In the genomic region with DNA sequence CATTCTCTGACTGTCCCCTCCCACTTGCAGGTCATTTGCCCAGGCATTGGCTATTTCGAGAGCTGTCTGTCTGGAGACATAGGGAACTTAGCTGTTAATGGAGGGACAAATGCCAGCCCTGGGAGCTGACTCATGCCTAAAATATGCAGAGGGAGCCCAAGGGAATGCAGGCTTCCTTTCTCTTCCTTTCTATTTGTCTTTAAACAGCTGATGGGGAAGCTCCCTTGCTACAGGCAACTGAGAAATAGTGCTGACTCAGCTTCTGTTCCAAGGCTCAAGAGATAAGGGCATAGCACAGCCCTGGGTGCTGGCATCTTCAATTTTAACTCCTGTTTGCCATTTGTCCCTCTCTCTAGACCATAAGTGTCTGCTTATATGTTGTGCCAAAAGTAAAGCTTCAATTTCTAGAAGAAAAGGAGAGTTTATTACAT, we compare ENCODE assay signal across 8 cellular contexts.
A peak's percentile ranks its signal among the peaks of the same experiment; 100 is the strongest.
DNase-seq lines count a peak whose midpoint lies in the region; ATAC-seq and TF ChIP-seq lines count a peak whose summit lies in the region.
"Had no signal": no experiment of that assay in that cellular context is flagged by ENCODE, and none has a peak within 500 bp of the region (broad histone marks: within the 10 kb centered on the region; RNA-seq: fewer than 3 reads in every experiment).

No MANE protein-coding gene starts in this region.

- TF ChIP-seq CTCF in HFF-Myc (IDR thresholded peaks at IDR 0.05; ENCODE audit: low read depth, low read length, missing control alignments) (no peak), fibroblast of villous mesenchyme (IDR thresholded peaks at IDR 0.05; ENCODE audit: insufficient read depth, low read depth, low read length) (no peak)

- no peaks in the 10 kb centered on the region for H3K27me3 ChIP-seq in SJSA1 (replicated peaks)

- DNase-seq in HFF-Myc (ENCODE audit: extremely low read depth, low read depth), result peak; percentile 75
- DNase-seq in SJSA1 (ENCODE audit: low read depth in 1 of 2, low spot score in 2 of 2), result peak; percentile 95 to 96
- peak; percentile 79 for DNase-seq in fibroblast of villous mesenchyme (ENCODE audit: low read depth)
- peak; percentile 10 for DNase-seq in occipital lobe (lab: John Stamatoyannopoulos, UW)
- DNase-seq in stimulated activated CD4-positive, alpha-beta T cell treated with anti-CD3 and anti-CD28 coated beads, Interleukin-4, amount 100 ng/mL, for 1 hour, result no peak
- DNase-seq in T-helper 9 cell, result no peak

- H3K4me3 ChIP-seq in HFF-Myc (replicated peaks; ENCODE audit: low read depth, low read length) (no peak overlapping the region), SJSA1 (no peak overlapping the region), fibroblast of villous mesenchyme (ENCODE audit: low read depth, low read length) (no peak overlapping the region)

- no peak for ATAC-seq in HG03280 (IDR thresholded peaks at IDR 0.05; ENCODE audit: unreplicated experiment)

- no peaks in the 10 kb centered on the region for H3K36me3 ChIP-seq in SJSA1

- peak overlapping the region; percentile 54 for H3K27ac ChIP-seq in SJSA1
- H3K27ac ChIP-seq: VCaP had no signal

- H3K4me1 ChIP-seq in SJSA1 (replicated peaks), result peaks cover 27% of the 10 kb centered on the region

- H3K9me3 ChIP-seq in SJSA1 (replicated peaks), result no peaks in the 10 kb centered on the region

Comparison
In these comparisons a context has a peak if more than half of its experiments do, and no peak if none do; other contexts are left out.
1. DNase-seq: peak in HFF-Myc (single experiment), SJSA1 (2 of 2), fibroblast of villous mesenchyme (single experiment) and occipital lobe (single experiment); none in stimulated activated CD4-positive, alpha-beta T cell treated with anti-CD3 and anti-CD28 coated beads, Interleukin-4, amount 100 ng/mL, for 1 hour (single experiment) and T-helper 9 cell (single experiment).